In the genomic region with DNA sequence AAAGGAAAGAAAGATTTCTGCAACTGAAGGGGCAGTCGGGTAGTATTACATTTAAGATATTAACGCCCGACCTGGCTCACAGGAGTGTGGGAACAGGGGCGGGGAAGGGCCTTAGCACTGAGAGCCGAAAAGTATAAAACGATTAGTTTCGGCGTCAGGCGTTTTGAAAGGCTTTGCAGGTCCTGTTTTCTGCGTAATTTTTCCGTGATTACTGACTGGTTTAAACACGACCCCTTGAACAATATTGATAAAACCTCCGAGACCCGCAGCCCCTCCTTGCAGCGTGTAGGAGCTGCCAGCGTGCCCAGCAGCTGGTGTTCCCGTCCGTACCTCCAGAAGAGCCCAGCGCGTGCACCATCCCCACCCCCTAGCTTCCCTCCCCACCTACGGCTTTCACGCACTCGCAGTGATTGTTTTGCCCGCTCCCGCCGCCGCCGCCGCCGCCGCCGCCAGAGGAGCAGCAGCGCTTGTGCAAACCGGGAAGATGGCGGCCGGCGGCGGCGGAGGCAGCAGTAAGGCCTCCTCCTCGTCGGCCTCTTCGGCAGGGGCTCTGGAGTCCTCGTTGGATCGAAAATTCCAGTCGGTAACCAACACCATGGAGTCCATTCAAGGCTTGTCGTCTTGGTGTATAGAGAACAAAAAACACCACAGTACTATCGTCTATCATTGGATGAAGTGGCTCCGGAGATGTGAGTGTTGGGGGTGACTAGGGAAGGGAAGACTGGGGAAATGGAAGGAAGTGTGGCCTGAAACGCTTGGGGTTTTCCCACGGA, we compare ENCODE assay signal across 8 cellular contexts. TPM values are rescaled to one million over a fixed set of nuclear protein-coding genes. Genes with fewer than 3 reads are reported as not detected.
DNase-seq lines count a peak whose midpoint lies in the region; TF ChIP-seq lines count a peak whose summit lies in the region.

No MANE protein-coding gene starts in this region.

- peaks cover 38% of the 10 kb centered on the region for H3F3A ChIP-seq in SU-DHL-6 (ENCODE audit: insufficient read depth)

- H3K4me1 Mint-ChIP-seq in Calu3 (ENCODE audit: low read depth, unreplicated experiment) = peaks cover 18% of the 10 kb centered on the region
- peaks cover 21 to 23% of the 10 kb centered on the region in 2 experiments for H3K4me1 Mint-ChIP-seq in H9

- H3K9me3 Mint-ChIP-seq in Calu3 (ENCODE audit: low read depth, unreplicated experiment) (no peaks in the 10 kb centered on the region), H9 (no peaks in the 10 kb centered on the region; a peak in 2 of 5 replicates)

- peak overlapping the region; percentile 98 for H3K9ac ChIP-seq in H9 (ENCODE audit: extremely low read depth, insufficient read length, low read length)
- H3K9ac ChIP-seq in SU-DHL-6 (ENCODE audit: low read length) = peak overlapping the region; percentile 87

- H3T11ph ChIP-seq in H9 (ENCODE audit: low read length) = peak overlapping the region; percentile 20

- H3K27ac ChIP-seq in H9 (ENCODE audit: insufficient read length, low read depth, low read length) (peak overlapping the region; percentile 96), SU-DHL-6 (ENCODE audit: low read depth, low read length) (peak overlapping the region; percentile 94), tibial nerve (peak overlapping the region; percentile 95 to 97 (median 96))

- no peak overlapping the region; the same call in 1 of the 2 replicates for H3K4ac ChIP-seq in H9 (ENCODE audit: low read depth, low read length)

- DNase-seq in Calu3 (peak; percentile 86), H9 (peak; percentile 64), NCI-H128 (lab: John Stamatoyannopoulos, UW; ENCODE audit: unreplicated experiment) (peak; percentile 73), cardiac septum (ENCODE audit: low spot score) (peak; percentile 89), pons (ENCODE audit: low spot score) (peak; percentile 71), tibial nerve (ENCODE audit: low spot score in 2 of 2) (peak; percentile 50 to 62)
- peak; percentile 51 for DNase-seq in activated naive CD8-positive, alpha-beta T cell treated with anti-CD3 and anti-CD28 coated beads, Interleukin-2, amount 50 U/mL, for 16 hours (ENCODE audit: low read depth, low spot score)

- H3K23me2 ChIP-seq in H9 (ENCODE audit: insufficient read length, low read depth, low read length, poor library complexity, severe bottlenecking) = peaks cover 10% of the 10 kb centered on the region

- no peak overlapping the region for H3K23ac ChIP-seq in H9 (ENCODE audit: insufficient read length, low read depth, low read length)

- H2AFZ ChIP-seq in H9 (ENCODE audit: low read length) (no peak overlapping the region), SU-DHL-6 (ENCODE audit: low read depth, low read length, severe bottlenecking) (peak overlapping the region; percentile 2)

- H3K56ac ChIP-seq in H9 (ENCODE audit: insufficient read length, low read depth, low read length) = peak overlapping the region; percentile 84

- H2BK5ac ChIP-seq in H9 (ENCODE audit: insufficient read length, low read length) = peak overlapping the region; percentile 85

- peaks cover 35% of the 10 kb centered on the region; the same call in 1 of the 2 replicates for H3K79me2 ChIP-seq in H9 (ENCODE audit: insufficient read depth, low read length)
- peaks cover 51% of the 10 kb centered on the region for H3K79me2 ChIP-seq in SU-DHL-6 (ENCODE audit: insufficient read depth, low read length)

- H3K9me3 ChIP-seq in H9 (ENCODE audit: control insufficient read depth, low read depth, low read length) (no peaks in the 10 kb centered on the region), SU-DHL-6 (ENCODE audit: insufficient read depth, low read length) (no peaks in the 10 kb centered on the region), tibial nerve (no peaks in the 10 kb centered on the region)

- H3K14ac ChIP-seq in H9 (ENCODE audit: insufficient read depth, low read length) = peak overlapping the region; percentile 97

- H3K36me3 ChIP-seq in SU-DHL-6 (ENCODE audit: low read length) (no peaks in the 10 kb centered on the region), tibial nerve (no peaks in the 10 kb centered on the region)

- H4K20me1 ChIP-seq in H9 (ENCODE audit: control insufficient read depth, insufficient read depth, insufficient read length) (no peaks in the 10 kb centered on the region), SU-DHL-6 (ENCODE audit: low read depth, low read length) (no peaks in the 10 kb centered on the region)

- H3K4me3 ChIP-seq in SU-DHL-6 (ENCODE audit: insufficient read depth, low read length, poor library complexity, severe bottlenecking) = peak overlapping the region; percentile 85
- peak overlapping the region; percentile 76 to 79 (median 78) for H3K4me3 ChIP-seq in tibial nerve

- TF ChIP-seq POLR2A in tibial nerve (IDR thresholded peaks at IDR 0.05) = no peak

- H3K27ac Mint-ChIP-seq in Calu3 (ENCODE audit: unreplicated experiment) (peak overlapping the region; percentile 99), H9 (peak overlapping the region; percentile 96 to 100 (median 100))

- H3K4me2 ChIP-seq in H9 (ENCODE audit: insufficient read depth, insufficient read length, low read length) (peak overlapping the region; percentile 92), SU-DHL-6 (ENCODE audit: low read depth, low read length, poor library complexity, severe bottlenecking) (peak overlapping the region; percentile 95)

- no peaks in the 10 kb centered on the region for H3K79me1 ChIP-seq in H9 (ENCODE audit: insufficient read depth, low read depth, low read length, poor library complexity, severe bottlenecking)

- H3K4me3 Mint-ChIP-seq in Calu3 (ENCODE audit: low read depth, unreplicated experiment) (peak overlapping the region; percentile 94), H9 (peak overlapping the region; percentile 92 to 98)

- H4K91ac ChIP-seq in H9 (ENCODE audit: insufficient read length, low read depth, low read length) = no peak overlapping the region

- no peak overlapping the region for H2BK15ac ChIP-seq in H9 (ENCODE audit: low read depth, low read length)

- CTCF ChIA-PET in Calu3 (lab: Charles Lee) = interaction anchor here (0.5 to 0.7 kb wide), 2 partner anchors 18 to 242 kb away, joined by 3 to 6 read pairs; no protein-coding TSS in a partner anchor

- H3K4me1 ChIP-seq in H9 (ENCODE audit: insufficient read depth, low read length) (no peaks in the 10 kb centered on the region), tibial nerve (peaks cover 0 to 30% (median 7%) of the 10 kb centered on the region in 4 donors)

- TF ChIP-seq CTCF in Calu3 (IDR thresholded peaks at IDR 0.05; ENCODE audit: unreplicated experiment) (no peak), H9 (conservative IDR thresholded peaks at IDR 0.05) (no peak), SU-DHL-6 (IDR thresholded peaks at IDR 0.05; ENCODE audit: insufficient read depth, low read length, poor library complexity, severe bottlenecking) (no peak), tibial nerve (IDR thresholded peaks at IDR 0.05) (peak in 2 of 5 experiments; percentile 7 to 10)

- TF ChIP-seq EP300 in tibial nerve (IDR thresholded peaks at IDR 0.05) = peak in 1 of 2 donors; percentile 7

- no CpG with 5 or more reads among the region's 50 CpGs for WGBS in H9 (ENCODE audit: extremely low coverage, insufficient read length, low lambda C conversion rate)
- 0% methylated on average over 43 to 48 of the region's 50 CpGs for WGBS in tibial nerve, 2 donors

- H3K27me3 ChIP-seq in H9 (ENCODE audit: insufficient read depth, low read length) (no peaks in the 10 kb centered on the region), SU-DHL-6 (ENCODE audit: low read length) (no peaks in the 10 kb centered on the region), tibial nerve (no peaks in the 10 kb centered on the region)

- peak overlapping the region; percentile 49 for H4K5ac ChIP-seq in H9 (ENCODE audit: insufficient read length, low read depth, low read length)

- no peak overlapping the region for H2BK12ac ChIP-seq in H9 (ENCODE audit: insufficient read length, low read depth, low read length)

- H2BK120ac ChIP-seq in H9 (ENCODE audit: low read depth, low read length, poor library complexity, severe bottlenecking) = peak overlapping the region; percentile 78

- H3K18ac ChIP-seq in H9 (ENCODE audit: insufficient read length, low read depth, low read length) = peak overlapping the region; percentile 93

- no peaks in the 10 kb centered on the region for H3K27me3 Mint-ChIP-seq in Calu3 (ENCODE audit: unreplicated experiment)
- H3K27me3 Mint-ChIP-seq in H9 (ENCODE audit: low read depth) = no peaks in the 10 kb centered on the region; the same call in none of the 2 replicates

- H3K36me3 Mint-ChIP-seq in Calu3 (ENCODE audit: insufficient read depth, unreplicated experiment) (peaks cover 67% of the 10 kb centered on the region), H9 (ENCODE audit: insufficient read depth in 1 of 3, low read depth in 3 of 3) (peaks cover 5 to 8% (median 5%) of the 10 kb centered on the region in 3 experiments; a peak in 5 of 7 replicates)

- H2BK20ac ChIP-seq in H9 (ENCODE audit: low read depth, low read length, poor library complexity, severe bottlenecking) = no peak overlapping the region

- H3K9me2 ChIP-seq in SU-DHL-6 (replicated peaks; ENCODE audit: insufficient read depth, low read length) = no peaks in the 10 kb centered on the region

- BruUV-seq in Calu3 (replicated peaks; lab: Mats Ljungman, UMichigan) = TSS peak; percentile 71

- intact Hi-C loops in Calu3 (cut with micrococcal nuclease; ENCODE audit: unreplicated experiment) = loop anchor here (2.0 kb wide), 2 partner anchors 46 to 66 kb away; no protein-coding TSS in a partner anchor
- intact Hi-C loops in cardiac septum (cut with DNase I) = loop anchor here (5.0 to 10.0 kb wide), 5 partner anchors 42 to 250 kb away; partner anchors contain the start of genes APH1A, CIART and PRPF3

- peak overlapping the region; percentile 96 for H4K8ac ChIP-seq in H9 (replicated peaks; ENCODE audit: insufficient read length, low read depth, low read length)

- no peak overlapping the region for H2AK5ac ChIP-seq in H9 (ENCODE audit: insufficient read length, low read length)

RNA-seq across cellular contexts. Expression of gene RPRD2, which starts 0.5 kb away (rescaled TPM):
- 36.6 and 37.8 TPM in 2 replicates for total RNA-seq in Calu3 (2022)
- 37.9 and 39.0 TPM in 2 replicates for total RNA-seq in H9 (2021)
- total RNA-seq in cardiac septum = 23.5 TPM
- total RNA-seq in tibial nerve = 10 to 100 TPM; 16.2 to 27.6 (median 24.8) TPM

RNA-seq across cellular contexts. Expression of gene PRPF3, which starts 43.1 kb away (rescaled TPM):
- total RNA-seq in Calu3 (2022) = 82.7 and 102 TPM in 2 replicates
- 82.3 and 86.1 TPM in 2 replicates for total RNA-seq in H9 (2021)
- total RNA-seq in cardiac septum = 24.5 TPM
- total RNA-seq in tibial nerve = 10 to 100 TPM; 50.4 to 81.0 (median 66.3) TPM

Comparison
In these comparisons a context has a peak if more than half of its experiments do, and no peak if none do; other contexts are left out.
1. Peak in every context shown above with its lines: DNase-seq, H3K4me3 ChIP-seq and H3K27ac ChIP-seq.